In the genomic region with DNA sequence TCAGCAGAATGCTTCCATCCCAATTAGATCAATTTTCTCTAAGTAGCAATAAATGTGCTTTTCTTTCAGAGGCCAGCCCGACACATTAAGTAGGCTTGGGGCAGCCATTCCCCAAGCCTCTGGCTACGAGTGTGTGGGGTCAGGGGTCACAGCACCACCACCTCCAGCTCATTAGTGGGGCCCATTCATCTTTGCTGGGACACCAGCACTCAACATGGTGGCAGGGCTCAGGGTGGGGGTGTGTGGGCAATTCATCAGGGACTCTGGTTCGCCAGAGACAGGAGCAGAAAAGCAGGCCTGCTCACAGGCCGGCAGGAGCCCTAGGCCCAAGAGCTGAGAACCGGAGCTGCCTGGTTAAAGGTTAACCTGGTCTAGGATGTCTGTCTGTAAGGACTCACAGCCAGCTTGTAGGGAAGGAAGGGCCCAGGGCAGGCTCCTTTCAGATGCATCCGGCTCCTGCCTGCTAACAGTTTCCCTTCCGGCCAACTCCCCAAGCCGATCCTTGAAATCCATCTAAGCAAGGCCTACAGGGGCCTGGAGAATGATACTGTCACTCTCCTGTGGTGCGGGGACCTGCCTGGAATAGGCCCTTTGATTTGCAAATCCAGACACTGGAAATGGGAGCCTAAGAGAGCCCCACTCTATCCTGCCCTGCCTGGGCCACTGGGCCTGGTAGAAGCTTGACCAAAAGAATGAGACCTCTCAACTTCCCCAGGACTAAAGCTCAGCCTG, we compare ENCODE assay signal across 1 cellular context.
TF ChIP-seq lines count a peak whose summit lies in the region.

No MANE protein-coding gene starts in this region.

TF ChIP-seq in IMR-90, 13 proteins besides CTCF, POLR2A, EP300 and RAD21:
- TF ChIP-seq, protein P1, sequence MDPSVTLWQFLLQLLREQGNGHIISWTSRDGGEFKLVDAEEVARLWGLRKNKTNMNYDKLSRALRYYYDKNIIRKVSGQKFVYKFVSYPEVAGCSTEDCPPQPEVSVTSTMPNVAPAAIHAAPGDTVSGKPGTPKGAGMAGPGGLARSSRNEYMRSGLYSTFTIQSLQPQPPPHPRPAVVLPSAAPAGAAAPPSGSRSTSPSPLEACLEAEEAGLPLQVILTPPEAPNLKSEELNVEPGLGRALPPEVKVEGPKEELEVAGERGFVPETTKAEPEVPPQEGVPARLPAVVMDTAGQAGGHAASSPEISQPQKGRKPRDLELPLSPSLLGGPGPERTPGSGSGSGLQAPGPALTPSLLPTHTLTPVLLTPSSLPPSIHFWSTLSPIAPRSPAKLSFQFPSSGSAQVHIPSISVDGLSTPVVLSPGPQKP (IDR thresholded peaks at IDR 0.05; ENCODE audit: borderline replicate concordance, low read depth, low read length), result no peak
- TF ChIP-seq NFE2L2 (IDR thresholded peaks at IDR 0.05; ENCODE audit: low read depth, low read length), result no peak
- no peak for TF ChIP-seq MXI1 (IDR thresholded peaks at IDR 0.05; ENCODE audit: borderline replicate concordance, low read depth, low read length)
- TF ChIP-seq MAFK (IDR thresholded peaks at IDR 0.05; ENCODE audit: low read depth, low read length), result no peak
- TF ChIP-seq SMC3 (IDR thresholded peaks at IDR 0.05; ENCODE audit: low read depth, low read length), result no peak
- TF ChIP-seq RFX5 (IDR thresholded peaks at IDR 0.05; ENCODE audit: low read depth, low read length), result no peak
- TF ChIP-seq CHD1 (IDR thresholded peaks at IDR 0.05; ENCODE audit: low read depth, low read length), result no peak
- TF ChIP-seq BHLHE40 (IDR thresholded peaks at IDR 0.05; ENCODE audit: low read depth, low read length), result no peak
- TF ChIP-seq MAZ (IDR thresholded peaks at IDR 0.05; ENCODE audit: borderline replicate concordance, low read depth, low read length), result no peak
- TF ChIP-seq FOS (IDR thresholded peaks at IDR 0.05; ENCODE audit: low read depth, low read length), result no peak
- TF ChIP-seq, protein P2, sequence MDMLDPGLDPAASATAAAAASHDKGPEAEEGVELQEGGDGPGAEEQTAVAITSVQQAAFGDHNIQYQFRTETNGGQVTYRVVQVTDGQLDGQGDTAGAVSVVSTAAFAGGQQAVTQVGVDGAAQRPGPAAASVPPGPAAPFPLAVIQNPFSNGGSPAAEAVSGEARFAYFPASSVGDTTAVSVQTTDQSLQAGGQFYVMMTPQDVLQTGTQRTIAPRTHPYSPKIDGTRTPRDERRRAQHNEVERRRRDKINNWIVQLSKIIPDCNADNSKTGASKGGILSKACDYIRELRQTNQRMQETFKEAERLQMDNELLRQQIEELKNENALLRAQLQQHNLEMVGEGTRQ (IDR thresholded peaks at IDR 0.05; ENCODE audit: low read depth, low read length), result no peak
- no peak for TF ChIP-seq CEBPB (IDR thresholded peaks at IDR 0.05; ENCODE audit: low read depth, low read length)
